In genomic region chr9:122941560-122942234, GRCh38 we compare ENCODE assay signal across 8 cellular contexts. TPM values are rescaled to one million over a fixed set of nuclear protein-coding genes. Genes with fewer than 3 reads are reported as not detected.
A peak's percentile ranks its signal among the peaks of the same experiment; 100 is the strongest.
DNase-seq lines count a peak whose midpoint lies in the region; ATAC-seq and TF ChIP-seq lines count a peak whose summit lies in the region.

No MANE protein-coding gene starts in this region.

- in situ Hi-C loops in SK-MEL-5 (cut with HindIII; ENCODE audit: low pct_unique_long_range_greater_than_20kb, low sequenced_read_pairs): no loop called here

- H3K27ac Mint-ChIP-seq in naive B cell: peak overlapping the region; percentile 88 to 98 (median 96)

- DNase-seq in AG08395 (ENCODE audit: low spot score): peak; percentile 58
- peak; percentile 22 for DNase-seq in SK-MEL-5 (ENCODE audit: low read depth, low spot score)
- peak; percentile 62 to 75 for DNase-seq in erythroblast (lab: John Stamatoyannopoulos, UW)
- no peak for DNase-seq in naive B cell
- no peak for DNase-seq in NCI-H510A treated with DMSO at 0.1 percent for 48 hours (lab: John Stamatoyannopoulos, UW)
- no peak for DNase-seq in germinal center (ENCODE audit: low spot score)
- no peak for DNase-seq in LoVo (ENCODE audit: low spot score)

- TF ChIP-seq POLR2A in erythroblast (IDR thresholded peaks at IDR 0.05; ENCODE audit: low read length): no peak

- peaks cover 26 to 42% (median 29%) of the 10 kb centered on the region in 3 donors for H3K4me1 Mint-ChIP-seq in naive B cell

- H3K27me3 Mint-ChIP-seq in naive B cell: no peaks in the 10 kb centered on the region

- H3K9me3 Mint-ChIP-seq in naive B cell: no peaks in the 10 kb centered on the region

- peak overlapping the region; percentile 88 to 95 (median 94) for H3K4me3 Mint-ChIP-seq in naive B cell

- peaks cover 0 to 4% of the 10 kb centered on the region in 2 donors for H3K36me3 Mint-ChIP-seq in naive B cell

- ATAC-seq in GM21717 (IDR thresholded peaks at IDR 0.05; ENCODE audit: unreplicated experiment) (peak; percentile 8), naive B cell (ENCODE audit: low read depth in 2 of 2) (peak in 1 of 2 donors; percentile 3)

RNA-seq across cellular contexts. Expression of gene RABGAP1, which starts 0.9 kb away (rescaled TPM):
- 18.3 and 27.5 TPM in 2 replicates for total RNA-seq in SK-MEL-5 (2014; rRNA removed; shearing (Covaris generic))
- 16.7 and 19.8 TPM in 2 replicates for polyA plus RNA-seq in SK-MEL-5 (2015; cell fraction: cytosol; rRNA removed)
- 38.2 and 54.0 TPM in 2 replicates for polyA plus RNA-seq in SK-MEL-5 (2015; cell fraction: nucleus; rRNA removed)
- polyA plus RNA-seq in naive B cell (ENCODE audit: low read depth in 6 of 6): 10 to 100 TPM; 27.6 to 37.9 (median 34.2) TPM

RNA-seq across cellular contexts. Expression of gene ZBTB26, which starts 10.4 kb away (rescaled TPM):
- total RNA-seq in SK-MEL-5 (2014; rRNA removed; shearing (Covaris generic)): 4.6 and 5.0 TPM in 2 replicates
- 4.0 and 7.4 TPM in 2 replicates for polyA plus RNA-seq in SK-MEL-5 (2015; cell fraction: cytosol; rRNA removed)
- polyA plus RNA-seq in SK-MEL-5 (2015; cell fraction: nucleus; rRNA removed): 42.3 and 45.1 TPM in 2 replicates
- polyA plus RNA-seq in naive B cell (ENCODE audit: low read depth in 6 of 6): 1 to 10 TPM in 5 of 6 donors, not detected in 1; 2.6 to 4.0 (median 3.1) TPM

RNA-seq across cellular contexts. Expression of gene ZBTB6, which starts 28.6 kb away (rescaled TPM):
- total RNA-seq in SK-MEL-5 (2014; rRNA removed; shearing (Covaris generic)): 18.1 and 19.0 TPM in 2 replicates
- 8.9 and 10.9 TPM in 2 replicates for polyA plus RNA-seq in SK-MEL-5 (2015; cell fraction: cytosol; rRNA removed)
- polyA plus RNA-seq in SK-MEL-5 (2015; cell fraction: nucleus; rRNA removed): 14.2 and 19.0 TPM in 2 replicates
- 1 to 10 TPM in 5 of 6 donors, not detected in 1; 1.6 to 3.9 (median 2.6) TPM for polyA plus RNA-seq in naive B cell (ENCODE audit: low read depth in 6 of 6)

RNA-seq across cellular contexts. Expression of gene RC3H2, which starts 36.5 kb away (rescaled TPM):
- total RNA-seq in SK-MEL-5 (2014; rRNA removed; shearing (Covaris generic)): 42.9 and 44.7 TPM in 2 replicates
- 14.8 and 22.2 TPM in 2 replicates for polyA plus RNA-seq in SK-MEL-5 (2015; cell fraction: cytosol; rRNA removed)
- 27.8 and 40.7 TPM in 2 replicates for polyA plus RNA-seq in SK-MEL-5 (2015; cell fraction: nucleus; rRNA removed)
- 10 to 100 TPM; 26.5 to 39.1 (median 33.1) TPM for polyA plus RNA-seq in naive B cell (ENCODE audit: low read depth in 6 of 6)

Comparison
In these comparisons a context has a peak if more than half of its experiments do, and no peak if none do; other contexts are left out.
1. DNase-seq: peak in AG08395 (single experiment), SK-MEL-5 (single experiment) and erythroblast (2 of 2); none in naive B cell (single experiment), NCI-H510A treated with DMSO at 0.1 percent for 48 hours (single experiment), germinal center (single experiment) and LoVo (single experiment).